ENCODE assay signal across 14 cellular contexts in genomic region chr9:133044661-133045060, GRCh38.
"Had no signal": no experiment of that assay in that cellular context is flagged by ENCODE, and none has a peak within 500 bp of the region (broad histone marks: within the 10 kb centered on the region; RNA-seq: fewer than 3 reads in every experiment).

No MANE protein-coding gene starts in this region.

- DNase-seq: activated CD4-positive, alpha-beta T cell treated with anti-CD3 and anti-CD28 coated beads, Interleukin-2, amount 50 U/mL, for 1 hour; activated CD4-positive, CD25-positive, alpha-beta regulatory T cell treated with anti-CD3 and anti-CD28 coated beads, Interleukin-2, amount 50 U/mL, for 72 hours; activated naive CD4-positive, alpha-beta T cell treated with anti-CD3 and anti-CD28 coated beads for 36 hours; foreskin fibroblast; naive B cell; SJCRH30; stimulated activated CD4-positive, alpha-beta T cell treated with anti-CD3 and anti-CD28 coated beads, Interleukin-4, amount 100 ng/mL, for 24 hours; T-helper 1 cell; WERI-Rb-1 had no signal

- H3K27ac ChIP-seq: SJCRH30, thoracic aorta, WERI-Rb-1 had no signal

- FAIRE-seq: TTC549 had no signal

- ATAC-seq: left lobe of liver had no signal

- H3K27me3 Mint-ChIP-seq: naive B cell had no signal

- H3K4me3 ChIP-seq: lung, SJCRH30, thoracic aorta had no signal

- H3K9me3 ChIP-seq: SJCRH30, thoracic aorta had no signal

- H3K27me3 ChIP-seq: SJCRH30 had no signal

- H3K9me3 Mint-ChIP-seq: activated naive CD4-positive, alpha-beta T cell treated with anti-CD3 and anti-CD28 coated beads for 36 hours; naive B cell; neural crest cell had no signal

- H3K4me1 Mint-ChIP-seq: neural crest cell had no signal

- H3K27ac Mint-ChIP-seq: activated naive CD4-positive, alpha-beta T cell treated with anti-CD3 and anti-CD28 coated beads for 36 hours; naive B cell had no signal

- H3K4me3 Mint-ChIP-seq: activated naive CD4-positive, alpha-beta T cell treated with anti-CD3 and anti-CD28 coated beads for 36 hours; neural crest cell had no signal
